ENCODE assay signal across 1 cellular context in the genomic region with DNA sequence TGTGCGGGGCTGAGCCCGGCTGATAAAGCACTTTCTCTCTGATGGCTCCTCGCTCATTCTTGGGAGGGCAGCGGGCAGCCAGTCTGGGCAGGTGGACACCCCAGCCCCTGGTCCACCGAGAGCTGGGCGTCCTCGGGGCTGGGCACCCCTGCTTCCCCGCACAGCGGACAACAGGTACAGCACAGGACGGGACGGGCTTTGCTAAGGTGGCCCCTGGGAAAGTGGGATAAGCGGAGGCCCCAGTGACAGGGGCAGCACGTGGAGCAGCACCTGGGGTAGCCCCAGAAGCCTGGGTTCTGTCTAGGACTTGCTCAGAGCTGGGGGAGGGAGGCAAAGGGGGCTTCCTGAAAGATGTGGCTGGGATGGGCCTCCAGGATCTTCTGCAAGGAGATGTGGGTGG. TPM values are rescaled to one million over a fixed set of nuclear protein-coding genes. Genes with fewer than 3 reads are reported as not detected.
"Had no signal": no experiment of that assay in that cellular context is flagged by ENCODE, and none has a peak within 500 bp of the region (broad histone marks: within the 10 kb centered on the region; RNA-seq: fewer than 3 reads in every experiment).

No MANE protein-coding gene starts in this region.

RNA-seq across cellular contexts. Expression of a gene that starts 2.6 kb away (rescaled TPM):
- total RNA-seq: SK-MEL-5 had no signal
